8 cellular contexts compared by ENCODE assay signal in genomic region chr14:44803239-44803905, GRCh38.
A peak's percentile ranks its signal among the peaks of the same experiment; 100 is the strongest.
DNase-seq lines count a peak whose midpoint lies in the region; ATAC-seq, FAIRE-seq and TF ChIP-seq lines count a peak whose summit lies in the region.

No MANE protein-coding gene starts in this region.

- H3K4me1 Mint-ChIP-seq in activated CD4-positive, alpha-beta memory T cell treated with anti-CD3 and anti-CD28 coated beads, Interleukin-2, amount 10 ng/mL, durations not matched to agents 7 days and 5 days = no peaks in the 10 kb centered on the region

- peak; percentile 31 for FAIRE-seq in colon (lab: Jason Lieb, UNC)

- CTCF ChIA-PET in activated CD4-positive, alpha-beta memory T cell treated with anti-CD3 and anti-CD28 coated beads, Interleukin-2, amount 10 ng/mL, durations not matched to agents 7 days and 5 days (lab: Charles Lee) = no interaction called here

- H3K4me1 ChIP-seq in right lobe of liver = no peaks in the 10 kb centered on the region

- DNase-seq in Daoy (ENCODE audit: low read depth) = peak; percentile 54
- DNase-seq in HPDE6-E6E7 (ENCODE audit: extremely low spot score) = peak; percentile 31
- DNase-seq in NCI-H82 treated with DMSO at 0.1 percent for 48 hours (lab: John Stamatoyannopoulos, UW; ENCODE audit: unreplicated experiment) = peak; percentile 22
- DNase-seq in right lobe of liver = no peak
- no peak for DNase-seq in activated CD4-positive, alpha-beta memory T cell treated with anti-CD3 and anti-CD28 coated beads, Interleukin-2, amount 10 ng/mL, durations not matched to agents 7 days and 5 days
- no peak for DNase-seq in mucosa of gallbladder (ENCODE audit: low spot score)

- no peak for TF ChIP-seq POLR2A in right lobe of liver (IDR thresholded peaks at IDR 0.05)

- H3K4me3 Mint-ChIP-seq in activated CD4-positive, alpha-beta memory T cell treated with anti-CD3 and anti-CD28 coated beads, Interleukin-2, amount 10 ng/mL, durations not matched to agents 7 days and 5 days = no peak overlapping the region

- H3K27ac ChIP-seq in right lobe of liver = no peak overlapping the region

- no peaks in the 10 kb centered on the region for H3K9me3 ChIP-seq in right lobe of liver

- H3K27ac Mint-ChIP-seq in activated CD4-positive, alpha-beta memory T cell treated with anti-CD3 and anti-CD28 coated beads, Interleukin-2, amount 10 ng/mL, durations not matched to agents 7 days and 5 days = no peak overlapping the region

- POLR2A ChIA-PET in activated CD4-positive, alpha-beta memory T cell treated with anti-CD3 and anti-CD28 coated beads, Interleukin-2, amount 10 ng/mL, durations not matched to agents 7 days and 5 days (lab: Charles Lee) = no interaction called here

- peak; percentile 89 for ATAC-seq in GM21367 (IDR thresholded peaks at IDR 0.05; ENCODE audit: unreplicated experiment)
- ATAC-seq in right lobe of liver = peak; percentile 82 to 95 (median 86)

- no peak overlapping the region for H3K4me3 ChIP-seq in right lobe of liver

- WGBS in right lobe of liver (ENCODE audit: insufficient coverage, low coverage, low lambda C conversion rate, missing lambda C conversion rate) = 40% methylated on average over 1 of the region's 1 CpG

- TF ChIP-seq CTCF in right lobe of liver (IDR thresholded peaks at IDR 0.05) = peak; percentile 68 to 79 (median 72)

- no peaks in the 10 kb centered on the region for H3K36me3 Mint-ChIP-seq in activated CD4-positive, alpha-beta memory T cell treated with anti-CD3 and anti-CD28 coated beads, Interleukin-2, amount 10 ng/mL, durations not matched to agents 7 days and 5 days (ENCODE audit: low read depth)

- H3K9me3 Mint-ChIP-seq in activated CD4-positive, alpha-beta memory T cell treated with anti-CD3 and anti-CD28 coated beads, Interleukin-2, amount 10 ng/mL, durations not matched to agents 7 days and 5 days = peaks cover 3% of the 10 kb centered on the region

- H3K36me3 ChIP-seq in right lobe of liver = no peaks in the 10 kb centered on the region

- intact Hi-C loops in right lobe of liver (cut with DNase I) = no loop called here

- H3K27me3 ChIP-seq in right lobe of liver = no peaks in the 10 kb centered on the region

- H3K27me3 Mint-ChIP-seq in activated CD4-positive, alpha-beta memory T cell treated with anti-CD3 and anti-CD28 coated beads, Interleukin-2, amount 10 ng/mL, durations not matched to agents 7 days and 5 days = peaks cover 2% of the 10 kb centered on the region

Comparison
In these comparisons a context has a peak if more than half of its experiments do, and no peak if none do; other contexts are left out.
1. DNase-seq: peak in Daoy (single experiment), HPDE6-E6E7 (single experiment) and NCI-H82 treated with DMSO at 0.1 percent for 48 hours (single experiment); none in right lobe of liver (0 of 3), activated CD4-positive, alpha-beta memory T cell treated with anti-CD3 and anti-CD28 coated beads, Interleukin-2, amount 10 ng/mL, durations not matched to agents 7 days and 5 days (single experiment) and mucosa of gallbladder (single experiment).